In genomic region chr6:139972116-139972515, GRCh38 we compare ENCODE assay signal across 25 cellular contexts.
DNase-seq lines count a peak whose midpoint lies in the region; ATAC-seq and TF ChIP-seq lines count a peak whose summit lies in the region.
"Had no signal": no experiment of that assay in that cellular context is flagged by ENCODE, and none has a peak within 500 bp of the region (broad histone marks: within the 10 kb centered on the region; RNA-seq: fewer than 3 reads in every experiment).

No MANE protein-coding gene starts in this region.

- H2BK5ac ChIP-seq in IMR-90 (ENCODE audit: low read depth, low read length, poor library complexity, severe bottlenecking) = peak overlapping the region; percentile 46

- H4K5ac ChIP-seq in IMR-90 (ENCODE audit: low read depth, low read length) = peak overlapping the region; percentile 57; the same call in 1 of the 2 replicates

- peak overlapping the region; percentile 20; the same call in 1 of the 2 replicates for H3K18ac ChIP-seq in IMR-90 (ENCODE audit: low read depth, low read length)

- peak overlapping the region; percentile 19; the same call in 1 of the 2 replicates for H4K91ac ChIP-seq in IMR-90 (ENCODE audit: insufficient read depth, low read depth, low read length)

- no peak overlapping the region for H3K27ac ChIP-seq in IMR-90 (ENCODE audit: insufficient read depth, low read length)
- H3K27ac ChIP-seq: BLaER1 had no signal

- H3K9me3 Mint-ChIP-seq in effector memory CD8-positive, alpha-beta T cell = no peaks in the 10 kb centered on the region
- H3K9me3 Mint-ChIP-seq: CD4-positive, alpha-beta memory T cell; CD8-positive, alpha-beta memory T cell had no signal

- POLR2A ChIA-PET in IMR-90 (lab: Charles Lee; ENCODE audit: unreplicated experiment) = interaction anchor here (0.6 kb wide), 1 partner anchor 597 kb away, joined by 4 read pairs; no protein-coding TSS in a partner anchor

- H4K20me1 ChIP-seq in IMR-90 (ENCODE audit: insufficient read depth, low read length) = no peaks in the 10 kb centered on the region
- H4K20me1 ChIP-seq: BLaER1 had no signal

- H3K23ac ChIP-seq in IMR-90 (ENCODE audit: low read depth, low read length) = no peak overlapping the region

- in situ Hi-C loops in IMR-90 (cut with MboI; ENCODE audit: low sequenced_read_pairs) = no loop called here
- in situ Hi-C loops in SK-MEL-5 (cut with HindIII; ENCODE audit: low pct_unique_long_range_greater_than_20kb, low sequenced_read_pairs) = no loop called here

- H3K56ac ChIP-seq in IMR-90 (ENCODE audit: extremely low read depth, insufficient read depth, low read length) = no peak overlapping the region

- no peaks in the 10 kb centered on the region for H3K36me3 ChIP-seq in IMR-90 (ENCODE audit: control insufficient read depth, insufficient read depth, low read length)
- H3K36me3 ChIP-seq: BE2C, BLaER1 had no signal

- intact Hi-C loops in IMR-90 (cut with micrococcal nuclease) = loop anchor here (5.0 to 10.0 kb wide), 2 partner anchors 87 to 375 kb away; no protein-coding TSS in a partner anchor

- H4K8ac ChIP-seq in IMR-90 (ENCODE audit: low read depth in 2 of 2, low read length in 2 of 2) = no peak overlapping the region; a peak in 1 of 4 replicates

- H3K9ac ChIP-seq in IMR-90 (ENCODE audit: low read depth, low read length) = no peak overlapping the region
- H3K9ac ChIP-seq: BLaER1 had no signal

- no peaks in the 10 kb centered on the region for H3K9me1 ChIP-seq in IMR-90 (ENCODE audit: insufficient read depth, low read length)

- no peaks in the 10 kb centered on the region for H3K36me3 Mint-ChIP-seq in effector memory CD8-positive, alpha-beta T cell (ENCODE audit: insufficient read depth)
- H3K36me3 Mint-ChIP-seq: CD14-positive monocyte; CD4-positive, alpha-beta memory T cell; CD4-positive, CD25-positive, alpha-beta regulatory T cell; CD8-positive, alpha-beta memory T cell had no signal

- H3K4me2 ChIP-seq in IMR-90 (ENCODE audit: low read depth, low read length) = no peak overlapping the region
- H3K4me2 ChIP-seq: BLaER1 had no signal

- no peaks in the 10 kb centered on the region for H3K79me1 ChIP-seq in IMR-90 (ENCODE audit: low read depth in 1 of 2, low read length in 2 of 2)

- H3K4me3 ChIP-seq in IMR-90 (ENCODE audit: insufficient read depth, low read depth, low read length) = no peak overlapping the region
- H3K4me3 ChIP-seq: BLaER1, GM12878 had no signal

- DNase-seq in IMR-90 (no peak), SK-MEL-5 (ENCODE audit: low read depth, low spot score) (peak; percentile 92), foreskin melanocyte (peak; percentile 85), NCI-H2081 (lab: John Stamatoyannopoulos, UW) (no peak), NCI-H524 treated with DMSO at 0.1 percent for 48 hours (lab: John Stamatoyannopoulos, UW) (no peak)
- no peak for DNase-seq in activated CD4-positive, CD25-positive, alpha-beta regulatory T cell (lab: John Stamatoyannopoulos, UW)
- no peak for DNase-seq in effector memory CD8-positive, alpha-beta T cell
- DNase-seq: 8988T; ACHN; BE2C; C1 segment of cervical spinal cord; CD4-positive, alpha-beta memory T cell; CD4-positive, CD25-positive, alpha-beta regulatory T cell; CD8-positive, alpha-beta memory T cell; COR-L47; DMS 273 treated with DMSO at 0.1 percent for 48 hours; DMS153; DMS53; DMS79; DND-41; EL; GDM1 had no signal

- TF ChIP-seq RAD21 in IMR-90 (IDR thresholded peaks at IDR 0.05; ENCODE audit: low read length) = no peak

- TF ChIP-seq CTCF in IMR-90 (conservative IDR thresholded peaks at IDR 0.05; ENCODE audit: low read depth, low read length) = no peak

- H3K27ac Mint-ChIP-seq in effector memory CD8-positive, alpha-beta T cell = no peak overlapping the region
- H3K27ac Mint-ChIP-seq: CD14-positive monocyte; CD4-positive, alpha-beta memory T cell; CD4-positive, CD25-positive, alpha-beta regulatory T cell; CD8-positive, alpha-beta memory T cell had no signal

- no peak for ATAC-seq in IMR-90 (ENCODE audit: low read depth)
- ATAC-seq in effector memory CD8-positive, alpha-beta T cell (replicated peaks) = no peak
- ATAC-seq: GM12878 had no signal

- H3K27me3 Mint-ChIP-seq in effector memory CD8-positive, alpha-beta T cell = peaks cover 10 to 13% of the 10 kb centered on the region in 2 donors
- H3K27me3 Mint-ChIP-seq: CD4-positive, CD25-positive, alpha-beta regulatory T cell had no signal

- no peak for TF ChIP-seq POLR2A in IMR-90 (IDR thresholded peaks at IDR 0.05; ENCODE audit: low read depth, low read length)

- H2AK9ac ChIP-seq in IMR-90 (replicated peaks; ENCODE audit: low read depth, low read length, poor library complexity) = no peak overlapping the region

- peaks cover 6% of the 10 kb centered on the region for H3K4me1 ChIP-seq in IMR-90 (ENCODE audit: control insufficient read depth, insufficient read depth, low read length)
- H3K4me1 ChIP-seq: BE2C had no signal

- H2AK5ac ChIP-seq in IMR-90 (ENCODE audit: low read depth, low read length) = no peak overlapping the region

- peak overlapping the region; percentile 68 for H3K14ac ChIP-seq in IMR-90 (replicated peaks; ENCODE audit: low read depth, low read length)

- H3K4me1 Mint-ChIP-seq in effector memory CD8-positive, alpha-beta T cell (ENCODE audit: low read depth in 2 of 2) = no peaks in the 10 kb centered on the region
- H3K4me1 Mint-ChIP-seq: CD4-positive, CD25-positive, alpha-beta regulatory T cell had no signal

- dilution Hi-C loops in IMR-90 (cut with HindIII; ENCODE audit: low sequenced_read_pairs, unreplicated experiment) = no loop called here

- peak overlapping the region; percentile 64; the same call in 1 of the 2 replicates for H3K4ac ChIP-seq in IMR-90 (ENCODE audit: low read depth, low read length)

- CTCF ChIA-PET in IMR-90 (lab: Yijun Ruan, JAX) = no interaction called here

- H3K9me3 ChIP-seq in IMR-90 (ENCODE audit: control insufficient read depth, insufficient read depth, low read length) = no peaks in the 10 kb centered on the region
- H3K9me3 ChIP-seq: BE2C, BLaER1 had no signal

- BruUV-seq in IMR-90 (replicated peaks; lab: Mats Ljungman, UMichigan) = no TSS peak

- no peak overlapping the region for H3K4me3 Mint-ChIP-seq in effector memory CD8-positive, alpha-beta T cell
- H3K4me3 Mint-ChIP-seq: CD14-positive monocyte; CD4-positive, alpha-beta memory T cell; CD4-positive, CD25-positive, alpha-beta regulatory T cell; CD8-positive, alpha-beta memory T cell had no signal

- H2BK20ac ChIP-seq in IMR-90 (ENCODE audit: low read depth, low read length) = peak overlapping the region; percentile 89; the same call in 1 of the 2 replicates

- peak overlapping the region; percentile 68; the same call in 1 of the 2 replicates for H2BK120ac ChIP-seq in IMR-90 (ENCODE audit: low read depth, low read length)

- WGBS in IMR-90 (ENCODE audit: extremely low coverage in 2 of 2, insufficient read length in 1 of 2), 2 experiments = no CpG with 5 or more reads among the region's 2 CpGs

- no peaks in the 10 kb centered on the region for H3K27me3 ChIP-seq in IMR-90 (ENCODE audit: control insufficient read depth, insufficient read depth, low read length)
- H3K27me3 ChIP-seq: BE2C, BLaER1 had no signal

- H2BK15ac ChIP-seq in IMR-90 (ENCODE audit: low read depth, low read length) = peak overlapping the region; percentile 90; the same call in 2 of the 3 replicates

- H2AFZ ChIP-seq in IMR-90 (replicated peaks; ENCODE audit: low read length, poor library complexity) = no peak overlapping the region

TF ChIP-seq in IMR-90, 13 proteins besides CTCF, POLR2A, EP300 and RAD21:
- no peak for TF ChIP-seq FOS (IDR thresholded peaks at IDR 0.05; ENCODE audit: low read depth, low read length)
- TF ChIP-seq NFE2L2 (IDR thresholded peaks at IDR 0.05; ENCODE audit: low read depth, low read length) = no peak
- no peak for TF ChIP-seq MAFK (IDR thresholded peaks at IDR 0.05; ENCODE audit: low read depth, low read length)
- TF ChIP-seq, protein P1, sequence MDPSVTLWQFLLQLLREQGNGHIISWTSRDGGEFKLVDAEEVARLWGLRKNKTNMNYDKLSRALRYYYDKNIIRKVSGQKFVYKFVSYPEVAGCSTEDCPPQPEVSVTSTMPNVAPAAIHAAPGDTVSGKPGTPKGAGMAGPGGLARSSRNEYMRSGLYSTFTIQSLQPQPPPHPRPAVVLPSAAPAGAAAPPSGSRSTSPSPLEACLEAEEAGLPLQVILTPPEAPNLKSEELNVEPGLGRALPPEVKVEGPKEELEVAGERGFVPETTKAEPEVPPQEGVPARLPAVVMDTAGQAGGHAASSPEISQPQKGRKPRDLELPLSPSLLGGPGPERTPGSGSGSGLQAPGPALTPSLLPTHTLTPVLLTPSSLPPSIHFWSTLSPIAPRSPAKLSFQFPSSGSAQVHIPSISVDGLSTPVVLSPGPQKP (IDR thresholded peaks at IDR 0.05; ENCODE audit: borderline replicate concordance, low read depth, low read length) = no peak
- TF ChIP-seq RCOR1 (IDR thresholded peaks at IDR 0.05; ENCODE audit: insufficient replicate concordance, low read length) = no peak

Comparison
In these comparisons a context has a peak if more than half of its experiments do, and no peak if none do; other contexts are left out.
1. DNase-seq: peak in SK-MEL-5 (single experiment) and foreskin melanocyte (single experiment); none in IMR-90 (single experiment), NCI-H2081 (0 of 2), activated CD4-positive, CD25-positive, alpha-beta regulatory T cell (0 of 4), effector memory CD8-positive, alpha-beta T cell (0 of 3) and NCI-H524 treated with DMSO at 0.1 percent for 48 hours (single experiment).